In the genomic region with DNA sequence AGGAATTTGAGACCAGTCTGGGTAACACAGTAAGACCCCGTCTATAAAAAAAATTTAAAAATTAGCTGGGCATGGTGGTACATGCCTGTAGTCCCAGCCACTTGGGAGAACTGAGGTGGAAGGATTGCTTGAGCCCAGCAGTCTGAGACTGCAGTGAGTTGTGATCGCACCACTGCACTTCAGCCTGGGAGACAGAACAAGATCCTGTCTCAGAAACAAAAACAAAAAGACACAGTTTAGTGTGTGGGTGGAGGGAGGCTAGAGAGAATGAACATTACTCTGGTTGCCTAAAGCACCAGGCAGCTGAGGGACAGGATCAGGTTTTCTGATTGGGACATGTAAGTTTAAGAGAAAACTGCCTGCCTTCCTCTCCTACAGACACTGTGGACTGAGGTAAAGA, we compare ENCODE assay signal across 1 cellular context.
TF ChIP-seq lines count a peak whose summit lies in the region.

No MANE protein-coding gene starts in this region.

TF ChIP-seq in WTC11, 78 proteins besides CTCF, POLR2A, EP300 and RAD21 (continued from another document):
- TF ChIP-seq SOX15 (CRISPR knock-in tag; IDR thresholded peaks at IDR 0.05) (no peak), MXD4 (CRISPR knock-in tag; IDR thresholded peaks at IDR 0.05; ENCODE audit: borderline replicate concordance) (no peak), GABPB1 (CRISPR knock-in tag; IDR thresholded peaks at IDR 0.05) (no peak), AFF4 (CRISPR knock-in tag; IDR thresholded peaks at IDR 0.05; ENCODE audit: borderline replicate concordance) (no peak), GTF2I (CRISPR knock-in tag; conservative IDR thresholded peaks at IDR 0.05) (no peak), EMX1 (CRISPR knock-in tag; IDR thresholded peaks at IDR 0.05) (no peak), NR3C1 (CRISPR knock-in tag; conservative IDR thresholded peaks at IDR 0.05; ENCODE audit: low read depth) (no peak), ELF4 (CRISPR knock-in tag; IDR thresholded peaks at IDR 0.05; ENCODE audit: low read depth) (no peak), TEAD1 (CRISPR knock-in tag; IDR thresholded peaks at IDR 0.05) (no peak), ZNF671 (CRISPR knock-in tag; IDR thresholded peaks at IDR 0.05) (no peak), ESRRA (CRISPR knock-in tag; IDR thresholded peaks at IDR 0.05; ENCODE audit: borderline replicate concordance) (no peak), CREB1 (CRISPR knock-in tag; IDR thresholded peaks at IDR 0.05) (no peak)
- TF ChIP-seq, protein P1, sequence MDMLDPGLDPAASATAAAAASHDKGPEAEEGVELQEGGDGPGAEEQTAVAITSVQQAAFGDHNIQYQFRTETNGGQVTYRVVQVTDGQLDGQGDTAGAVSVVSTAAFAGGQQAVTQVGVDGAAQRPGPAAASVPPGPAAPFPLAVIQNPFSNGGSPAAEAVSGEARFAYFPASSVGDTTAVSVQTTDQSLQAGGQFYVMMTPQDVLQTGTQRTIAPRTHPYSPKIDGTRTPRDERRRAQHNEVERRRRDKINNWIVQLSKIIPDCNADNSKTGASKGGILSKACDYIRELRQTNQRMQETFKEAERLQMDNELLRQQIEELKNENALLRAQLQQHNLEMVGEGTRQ (CRISPR knock-in tag; IDR thresholded peaks at IDR 0.05) = no peak
- TF ChIP-seq, protein P2, sequence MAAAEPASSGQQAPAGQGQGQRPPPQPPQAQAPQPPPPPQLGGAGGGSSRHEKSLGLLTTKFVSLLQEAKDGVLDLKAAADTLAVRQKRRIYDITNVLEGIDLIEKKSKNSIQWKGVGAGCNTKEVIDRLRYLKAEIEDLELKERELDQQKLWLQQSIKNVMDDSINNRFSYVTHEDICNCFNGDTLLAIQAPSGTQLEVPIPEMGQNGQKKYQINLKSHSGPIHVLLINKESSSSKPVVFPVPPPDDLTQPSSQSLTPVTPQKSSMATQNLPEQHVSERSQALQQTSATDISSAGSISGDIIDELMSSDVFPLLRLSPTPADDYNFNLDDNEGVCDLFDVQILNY (CRISPR knock-in tag; IDR thresholded peaks at IDR 0.05) = no peak
TF ChIP-seq in WTC11: peak in this region for 0.
